ENCODE assay signal across 17 cellular contexts in genomic region chr12:78101946-78102635, GRCh38.
A peak's percentile ranks its signal among the peaks of the same experiment; 100 is the strongest.
DNase-seq lines count a peak whose midpoint lies in the region; ATAC-seq, FAIRE-seq and TF ChIP-seq lines count a peak whose summit lies in the region.
"Had no signal": no experiment of that assay in that cellular context is flagged by ENCODE, and none has a peak within 500 bp of the region (broad histone marks: within the 10 kb centered on the region; RNA-seq: fewer than 3 reads in every experiment).

No MANE protein-coding gene starts in this region.

- H3K27ac Mint-ChIP-seq in neural crest cell (ENCODE audit: unreplicated experiment): no peak overlapping the region
- H3K27ac Mint-ChIP-seq: activated CD4-positive, alpha-beta memory T cell treated with anti-CD3 and anti-CD28 coated beads for 36 hours; activated T-helper 2 cell treated with anti-CD3 and anti-CD28 coated beads, Interferon-gamma antibody, Interleukin-2, Interleukin-4, amounts not matched to agents 10 μg/mL and 5 μg/mL and 100 μg/mL, durations not matched to agents 14 hours and 24 hours and 36 hours; CD4-positive, alpha-beta T cell had no signal

- H3K36me3 ChIP-seq in GM12878 (ENCODE audit: control insufficient read depth in 2 of 2, insufficient read depth in 2 of 2, low read length in 1 of 2): no peaks in the 10 kb centered on the region
- H3K36me3 ChIP-seq: left ventricle myocardium inferior, upper lobe of left lung had no signal

- no TSS peak for BruUV-seq in GM12878 (replicated peaks; lab: Mats Ljungman, UMichigan)

- no peaks in the 10 kb centered on the region for H3K36me3 Mint-ChIP-seq in neural crest cell (ENCODE audit: low read depth)
- H3K36me3 Mint-ChIP-seq: activated CD4-positive, alpha-beta memory T cell treated with anti-CD3 and anti-CD28 coated beads for 36 hours had no signal

- no peaks in the 10 kb centered on the region for H3K9me3 Mint-ChIP-seq in neural crest cell

- SMC1A ChIA-PET in GM12878 (lab: Charles Lee; ENCODE audit: uncharacterized antibody, unreplicated experiment): interaction anchor here (1.1 to 1.5 kb wide), 3 partner anchors 11 to 100 kb away, joined by 3 to 4 read pairs (median 4); no protein-coding TSS in a partner anchor

- TF ChIP-seq CTCF in GM12865 (IDR thresholded peaks at IDR 0.05; ENCODE audit: insufficient read depth, low read depth, low read length, missing control alignments) (peak; percentile 11), GM12878 (IDR thresholded peaks at IDR 0.05 in 2 of 3, conservative IDR thresholded peaks at IDR 0.05 in 1 of 3; ENCODE audit: control insufficient read depth in 2 of 3, extremely low read depth in 1 of 3, insufficient read depth in 1 of 3, low read depth in 3 of 3, low read length in 3 of 3) (0 out of 6 replicates have a peak, but pooled peaks of 1 of the 3 experiments have one; percentile 5), neural crest cell (conservative IDR thresholded peaks at IDR 0.05) (peak; percentile 18)

- WGBS in GM12878 (ENCODE audit: insufficient coverage, insufficient replicate concordance, low lambda C conversion rate, missing lambda C conversion rate): 8% methylated on average over 4 of the region's 4 CpGs

- no peaks in the 10 kb centered on the region for H3K27me3 Mint-ChIP-seq in neural crest cell (ENCODE audit: low read depth)
- H3K27me3 Mint-ChIP-seq: activated CD4-positive, alpha-beta memory T cell treated with anti-CD3 and anti-CD28 coated beads for 36 hours; CD4-positive, alpha-beta T cell had no signal

- H3K27me3 ChIP-seq in GM12878 (replicated peaks in 1 of 2; ENCODE audit: control insufficient read depth in 2 of 2, insufficient read depth in 2 of 2, low read length in 1 of 2): no peaks in the 10 kb centered on the region
- H3K27me3 ChIP-seq: upper lobe of left lung had no signal

- TF ChIP-seq EP300 in GM12878 (IDR thresholded peaks at IDR 0.05; ENCODE audit: borderline replicate concordance in 1 of 2, control insufficient read depth in 1 of 2, low read depth in 2 of 2, low read length in 2 of 2): no peak

- H3K79me2 ChIP-seq in GM12878 (ENCODE audit: control insufficient read depth, insufficient read depth, low read length): no peaks in the 10 kb centered on the region

- CTCF ChIA-PET in GM12878 (lab: Yijun Ruan, JAX): interaction anchor here (1.0 to 1.1 kb wide), 3 partner anchors 11 to 104 kb away, joined by 3 read pairs; no protein-coding TSS in a partner anchor

- peak; percentile 65 for ATAC-seq in GM12878
- no peak for ATAC-seq in GM18520 (IDR thresholded peaks at IDR 0.05; ENCODE audit: unreplicated experiment)

- no peaks in the 10 kb centered on the region for H3K4me1 ChIP-seq in GM12878 (ENCODE audit: control insufficient read depth, insufficient read depth, low read length)
- H3K4me1 ChIP-seq: left ventricle myocardium inferior, upper lobe of left lung had no signal

- DNase-seq in GM12865 (ENCODE audit: low read depth): no peak
- peak; percentile 54 for DNase-seq in HT-29 (ENCODE audit: low spot score)
- DNase-seq in GM12878 (ENCODE audit: low read depth, low spot score): no peak
- DNase-seq in neural crest cell (ENCODE audit: low read depth, low spot score): no peak
- no peak for DNase-seq in HUDEP-2 (lab: John Stamatoyannopoulos, UW; ENCODE audit: unreplicated experiment in 76 of 76)
- no peak for DNase-seq in ecto neural progenitor cell (ENCODE audit: low spot score)
- DNase-seq: activated CD4-positive, alpha-beta memory T cell treated with anti-CD3 and anti-CD28 coated beads for 36 hours; CD4-positive, alpha-beta T cell; GDM1; left ventricle myocardium inferior; upper lobe of left lung had no signal

- no peaks in the 10 kb centered on the region for H3K9me3 ChIP-seq in GM12878 (replicated peaks; ENCODE audit: control insufficient read depth, insufficient read depth, low read length)
- H3K9me3 ChIP-seq: left ventricle myocardium inferior, upper lobe of left lung had no signal

- POLR2A ChIA-PET in GM12878 (lab: Charles Lee): no interaction called here

- H3K27ac ChIP-seq in GM12878 (ENCODE audit: control insufficient read depth, insufficient read depth): no peak overlapping the region
- H3K27ac ChIP-seq: coronary artery, KMS-11, left ventricle myocardium inferior, upper lobe of left lung had no signal

- intact Hi-C loops in GM12878 (cut with micrococcal nuclease; ENCODE audit: unreplicated experiment): no loop called here

- H3K4me3 Mint-ChIP-seq in neural crest cell: no peak overlapping the region
- H3K4me3 Mint-ChIP-seq: activated CD4-positive, alpha-beta memory T cell treated with anti-CD3 and anti-CD28 coated beads for 36 hours; CD4-positive, alpha-beta T cell had no signal

- no peaks in the 10 kb centered on the region for H4K20me1 ChIP-seq in GM12878 (ENCODE audit: control insufficient read depth, insufficient read depth)

- H3K4me2 ChIP-seq in GM12878 (ENCODE audit: control insufficient read depth, insufficient read depth): no peak overlapping the region
- H3K4me2 ChIP-seq: KMS-11 had no signal

- FAIRE-seq in GM12878 (lab: Jason Lieb, UNC): no peak
- FAIRE-seq: GM18507, H54 had no signal

- no peak for TF ChIP-seq RAD21 in GM12878 (IDR thresholded peaks at IDR 0.05; ENCODE audit: insufficient read depth, low read depth, low read length)

- RAD21 ChIA-PET in GM12878 (lab: Charles Lee; ENCODE audit: unreplicated experiment): no interaction called here

- no peak for TF ChIP-seq POLR2A in GM12878 (IDR thresholded peaks at IDR 0.05; ENCODE audit: low read depth, low read length)

- no peak overlapping the region for H2AFZ ChIP-seq in GM12878 (ENCODE audit: control insufficient read depth, low read depth, low read length)

- H3K4me1 Mint-ChIP-seq in neural crest cell: no peaks in the 10 kb centered on the region

- in situ Hi-C loops in GM12878 (cut with MboI): no loop called here

- no peak overlapping the region for H3K9ac ChIP-seq in GM12878 (ENCODE audit: control insufficient read depth, insufficient read depth, low read length)
- H3K9ac ChIP-seq: KMS-11 had no signal

- H3K4me3 ChIP-seq in GM12865 (ENCODE audit: low read depth, low read length) (no peak overlapping the region), GM12878 (no peak overlapping the region)
- H3K4me3 ChIP-seq: coronary artery, left ventricle myocardium inferior, upper lobe of left lung had no signal

TF ChIP-seq in GM12878, 131 proteins besides CTCF, POLR2A, EP300 and RAD21:
- no peak for TF ChIP-seq CBX3 (IDR thresholded peaks at IDR 0.05; ENCODE audit: borderline replicate concordance, low read depth)
- no peak for TF ChIP-seq ETV6 (conservative IDR thresholded peaks at IDR 0.05 in 1 of 2, IDR thresholded peaks at IDR 0.05 in 1 of 2; ENCODE audit: borderline replicate concordance in 1 of 2, low read depth in 1 of 2)
- TF ChIP-seq ESRRA (IDR thresholded peaks at IDR 0.05; ENCODE audit: low read length): no peak
- TF ChIP-seq RELB (IDR thresholded peaks at IDR 0.05; ENCODE audit: low read depth): peak; percentile 31; the same call in 1 of the 2 replicates
- no peak for TF ChIP-seq ZNF24 (IDR thresholded peaks at IDR 0.05)
